1 cellular context compared by ENCODE assay signal in genomic region chr11:102727890-102728289, GRCh38.
TF ChIP-seq lines count a peak whose summit lies in the region.

No MANE protein-coding gene starts in this region.

TF ChIP-seq in HepG2, 621 proteins besides CTCF, POLR2A, EP300 and RAD21 (continued from another document):
- TF ChIP-seq ZNF318 (CRISPR knock-in tag; IDR thresholded peaks at IDR 0.05) (no peak), CERS6 (CRISPR knock-in tag; IDR thresholded peaks at IDR 0.05) (no peak), ZNF34 (CRISPR knock-in tag; IDR thresholded peaks at IDR 0.05; ENCODE audit: borderline replicate concordance) (no peak), SMARCC2 (IDR thresholded peaks at IDR 0.05) (no peak), ATF1 (CRISPR knock-in tag; IDR thresholded peaks at IDR 0.05) (no peak), NFYB (CRISPR knock-in tag; IDR thresholded peaks at IDR 0.05) (no peak), ZNF414 (CRISPR knock-in tag; IDR thresholded peaks at IDR 0.05) (no peak), ZNF512B (CRISPR knock-in tag; IDR thresholded peaks at IDR 0.05; ENCODE audit: borderline replicate concordance) (no peak)
